In genomic region chr5:88734191-88734640, GRCh38 we compare ENCODE assay signal across 8 cellular contexts.
DNase-seq lines count a peak whose midpoint lies in the region; ATAC-seq and TF ChIP-seq lines count a peak whose summit lies in the region.

No MANE protein-coding gene starts in this region.

- ATAC-seq in GM18520 (IDR thresholded peaks at IDR 0.05; ENCODE audit: unreplicated experiment) (peak; percentile 44), HG02870 (IDR thresholded peaks at IDR 0.05; ENCODE audit: unreplicated experiment) (peak; percentile 52), left lobe of liver (peak; percentile 41)

- CTCF ChIA-PET in OCI-LY7 (lab: Charles Lee; ENCODE audit: unreplicated experiment) = interaction anchor here (0.7 to 0.9 kb wide), 2 partner anchors 12 to 83 kb away, joined by 3 read pairs; no protein-coding TSS in a partner anchor

- no peak for TF ChIP-seq CTCF in OCI-LY7 (conservative IDR thresholded peaks at IDR 0.05; ENCODE audit: low read length)

- H3K4me1 ChIP-seq in OCI-LY7 (ENCODE audit: insufficient read depth, low read length, poor library complexity, severe bottlenecking) = peaks cover 59% of the 10 kb centered on the region

- H2AFZ ChIP-seq in OCI-LY7 (ENCODE audit: low read length) = peak overlapping the region; percentile 87

- peak overlapping the region; percentile 56 for H3K4me3 ChIP-seq in OCI-LY7 (ENCODE audit: low read depth, low read length, poor library complexity, severe bottlenecking)

- in situ Hi-C loops in G401 (cut with HindIII; ENCODE audit: low sequenced_read_pairs) = no loop called here

- no peaks in the 10 kb centered on the region for H3K36me3 ChIP-seq in OCI-LY7 (ENCODE audit: insufficient read depth, low read length)

- no TSS peak for BruUV-seq in OCI-LY7 (replicated peaks; lab: Mats Ljungman, UMichigan)

- H3K79me2 ChIP-seq in OCI-LY7 (ENCODE audit: insufficient read depth, low read depth, low read length) = no peaks in the 10 kb centered on the region

- intact Hi-C loops in OCI-LY7 (cut with micrococcal nuclease; ENCODE audit: unreplicated experiment) = loop anchor here (1.0 to 2.0 kb wide), 2 partner anchors 59 to 146 kb away; no protein-coding TSS in a partner anchor

- no peaks in the 10 kb centered on the region for H4K20me1 ChIP-seq in OCI-LY7 (ENCODE audit: insufficient read depth, low read length)

- H3K9me3 ChIP-seq in OCI-LY7 (ENCODE audit: low read length) = no peaks in the 10 kb centered on the region

- DNase-seq in OCI-LY7 (ENCODE audit: low spot score) (peak; percentile 90), left lobe of liver (ENCODE audit: low spot score) (no peak), C1 segment of cervical spinal cord (lab: John Stamatoyannopoulos, UW) (no peak), NCI-H2227 (lab: John Stamatoyannopoulos, UW; ENCODE audit: unreplicated experiment) (no peak), H4 (ENCODE audit: low spot score) (no peak), G401 (ENCODE audit: low spot score) (no peak)

- H3K27ac ChIP-seq in OCI-LY7 (ENCODE audit: low read depth, low read length, poor library complexity, severe bottlenecking) = peak overlapping the region; percentile 82

- no peaks in the 10 kb centered on the region for H3K9me2 ChIP-seq in OCI-LY7 (ENCODE audit: insufficient read depth, low read length)

- H3K4me2 ChIP-seq in OCI-LY7 (ENCODE audit: low read length) = peak overlapping the region; percentile 72

- POLR2A ChIA-PET in OCI-LY7 (lab: Charles Lee) = interaction anchor here (0.6 to 3.8 kb wide), 20 partner anchors 9 to 319 kb away, joined by 3 to 21 read pairs (median 4); partner anchors contain the start of gene MEF2C
